13 cellular contexts compared by ENCODE assay signal in genomic region chr3:99678023-99678422, GRCh38. TPM values are rescaled to one million over a fixed set of nuclear protein-coding genes. Genes with fewer than 3 reads are reported as not detected.
DNase-seq lines count a peak whose midpoint lies in the region; ATAC-seq and TF ChIP-seq lines count a peak whose summit lies in the region.
"Had no signal": no experiment of that assay in that cellular context is flagged by ENCODE, and none has a peak within 500 bp of the region (broad histone marks: within the 10 kb centered on the region; RNA-seq: fewer than 3 reads in every experiment).

No MANE protein-coding gene starts in this region.

- H3K27me3 ChIP-seq in right cardiac atrium (ENCODE audit: control insufficient read depth, insufficient read depth), result no peaks in the 10 kb centered on the region
- H3K27me3 ChIP-seq in stomach, result no peaks in the 10 kb centered on the region

- DNase-seq in GM04503 (ENCODE audit: low read depth) (peak; percentile 87), cardiac fibroblast (ENCODE audit: low read depth in 2 of 2) (peak; percentile 91 to 94), right cardiac atrium (peak in 1 of 3 donors; percentile 39), stomach (no peak), A172 (ENCODE audit: low spot score) (no peak)
- DNase-seq in activated CD4-positive, CD25-positive, alpha-beta regulatory T cell (lab: John Stamatoyannopoulos, UW), result no peak
- DNase-seq in activated naive CD8-positive, alpha-beta T cell treated with anti-CD3 and anti-CD28 coated beads, Interleukin-2, amount 50 U/mL, for 24 hours, result no peak
- DNase-seq: amniotic stem cell; NCI-H1436 treated with DMSO at 0.1 percent for 48 hours; NK-92 treated with Interleukin-12 subunit alpha and Interleukin-12 subunit beta, amount 100 ng/mL, for 24 hours; T-helper 17 cell had no signal

- H3K36me3 Mint-ChIP-seq in activated naive CD8-positive, alpha-beta T cell treated with anti-CD3 and anti-CD28 coated beads, Interleukin-2, amount 50 U/mL, for 24 hours (ENCODE audit: low read depth), result no peaks in the 10 kb centered on the region
- H3K36me3 Mint-ChIP-seq: mesothelial cell of epicardium had no signal

- no peak for TF ChIP-seq EP300 in stomach (IDR thresholded peaks at IDR 0.05)

- no peak overlapping the region for H3K27ac Mint-ChIP-seq in activated naive CD8-positive, alpha-beta T cell treated with anti-CD3 and anti-CD28 coated beads, Interleukin-2, amount 50 U/mL, for 24 hours
- H3K27ac Mint-ChIP-seq: mesothelial cell of epicardium, T-helper 17 cell had no signal

- TF ChIP-seq CTCF in cardiac fibroblast (IDR thresholded peaks at IDR 0.05; ENCODE audit: low read depth, low read length), result no peak
- no peak for TF ChIP-seq CTCF in stomach (IDR thresholded peaks at IDR 0.05)

- TF ChIP-seq POLR2A in stomach (IDR thresholded peaks at IDR 0.05), result no peak

- WGBS in right cardiac atrium, result 65% methylated on average over 1 of the region's 1 CpG
- 73 to 90% (median 79%) methylated on average over 1 of the region's 1 CpG for WGBS in stomach, 5 donors

- H3K9me3 Mint-ChIP-seq in activated naive CD8-positive, alpha-beta T cell treated with anti-CD3 and anti-CD28 coated beads, Interleukin-2, amount 50 U/mL, for 24 hours, result no peaks in the 10 kb centered on the region
- H3K9me3 Mint-ChIP-seq: mesothelial cell of epicardium had no signal

- H3K9me3 ChIP-seq in right cardiac atrium (ENCODE audit: control insufficient read depth, low read length) (no peaks in the 10 kb centered on the region), stomach (no peaks in the 10 kb centered on the region)

- H3K4me1 ChIP-seq in right cardiac atrium (ENCODE audit: control insufficient read depth, insufficient read depth, low read length) (no peaks in the 10 kb centered on the region), stomach (peaks cover 0 to 6% (median 0%) of the 10 kb centered on the region in 4 donors)

- no peaks in the 10 kb centered on the region for H3K4me1 Mint-ChIP-seq in activated naive CD8-positive, alpha-beta T cell treated with anti-CD3 and anti-CD28 coated beads, Interleukin-2, amount 50 U/mL, for 24 hours
- H3K4me1 Mint-ChIP-seq: T-helper 17 cell had no signal

- no peak overlapping the region for H3K4me3 Mint-ChIP-seq in activated naive CD8-positive, alpha-beta T cell treated with anti-CD3 and anti-CD28 coated beads, Interleukin-2, amount 50 U/mL, for 24 hours
- H3K4me3 Mint-ChIP-seq: mesothelial cell of epicardium, T-helper 17 cell had no signal

- H3K36me3 ChIP-seq in stomach, result no peaks in the 10 kb centered on the region

- ATAC-seq in right cardiac atrium, result peak; percentile 89 to 91
- no peak for ATAC-seq in HG02840 (IDR thresholded peaks at IDR 0.05; ENCODE audit: low FRiP score, unreplicated experiment)
- ATAC-seq in activated naive CD8-positive, alpha-beta T cell treated with anti-CD3 and anti-CD28 coated beads, Interleukin-2, amount 50 U/mL, for 24 hours, result no peak
- ATAC-seq: T-helper 17 cell had no signal

- H3K27ac ChIP-seq in right cardiac atrium (ENCODE audit: low read length) (peak overlapping the region; percentile 80), stomach (peak overlapping the region in 4 of 5 donors; percentile 29 to 46 (median 34))

- peaks cover 9% of the 10 kb centered on the region for H3K27me3 Mint-ChIP-seq in activated naive CD8-positive, alpha-beta T cell treated with anti-CD3 and anti-CD28 coated beads, Interleukin-2, amount 50 U/mL, for 24 hours

- H3K4me3 ChIP-seq in cardiac fibroblast (replicated peaks in 1 of 2; ENCODE audit: low read depth in 2 of 2, low read length in 2 of 2) (no peak overlapping the region), right cardiac atrium (ENCODE audit: low read length) (no peak overlapping the region), stomach (no peak overlapping the region)

- intact Hi-C loops in right cardiac atrium (cut with DNase I) (no loop called here), stomach (cut with DNase I; ENCODE audit: low total_unique reads) (no loop called here)

RNA-seq across cellular contexts. Expression of gene COL8A1, which starts 39.6 kb away (rescaled TPM):
- total RNA-seq in right cardiac atrium, result 10 to 100 TPM; 28.9 to 57.5 (median 34.6) TPM
- polyA plus RNA-seq in right cardiac atrium, result 16.5 TPM
- 10 to 100 TPM in 3 of 5 donors, 1 to 10 TPM in 2; 5.9 to 16.5 (median 11.7) TPM for total RNA-seq in stomach
- polyA plus RNA-seq in stomach, result 1 to 10 TPM in 1 of 3 donors, under 1 TPM in 2; 0.31 to 1.1 (median 0.90) TPM
- total RNA-seq in A172 (2014; rRNA removed; shearing (Covaris generic)), result 24.4 and 26.9 TPM in 2 replicates
- total RNA-seq: T-helper 17 cell had no signal

Comparison
In these comparisons a context has a peak if more than half of its experiments do, and no peak if none do; other contexts are left out.
1. DNase-seq: peak in GM04503 (single experiment) and cardiac fibroblast (2 of 2); none in stomach (single experiment), activated CD4-positive, CD25-positive, alpha-beta regulatory T cell (0 of 4), A172 (single experiment) and activated naive CD8-positive, alpha-beta T cell treated with anti-CD3 and anti-CD28 coated beads, Interleukin-2, amount 50 U/mL, for 24 hours (single experiment).
2. ATAC-seq: peak in right cardiac atrium (2 of 2); none in HG02840 (single experiment) and activated naive CD8-positive, alpha-beta T cell treated with anti-CD3 and anti-CD28 coated beads, Interleukin-2, amount 50 U/mL, for 24 hours (single experiment).